In genomic region chr3:61040618-61041017, GRCh38 we compare ENCODE assay signal across 17 cellular contexts.
"Had no signal": no experiment of that assay in that cellular context is flagged by ENCODE, and none has a peak within 500 bp of the region (broad histone marks: within the 10 kb centered on the region; RNA-seq: fewer than 3 reads in every experiment).

No MANE protein-coding gene starts in this region.

- H3K9me3 ChIP-seq: testis, thyroid gland, uterus, vagina had no signal

- ATAC-seq: stimulated activated effector memory CD8-positive, alpha-beta T cell treated with anti-CD3 and anti-CD28 coated beads, Interleukin-12 subunit alpha, Interleukin-12 subunit beta, amount 100 ng/mL, for 72 hours; stimulated activated memory B cell treated with anti-CD40 and anti-IgM and Interleukin-4, amounts not matched to agents 10 μg/mL and 1 μg/mL and 100 μg/mL, for 72 hours; stimulated activated naive B cell treated with anti-CD40 and anti-IgM and Interleukin-4, amounts not matched to agents 10 μg/mL and 1 μg/mL and 100 μg/mL, for 72 hours; stimulated activated naive CD8-positive, alpha-beta T cell treated with anti-CD3 and anti-CD28 coated beads, Interleukin-15, amount 100 ng/mL, for 72 hours; stimulated activated naive CD8-positive, alpha-beta T cell treated with anti-CD3 and anti-CD28 coated beads, Interleukin-15, Interleukin-2, amounts not matched to agents 100 U/mL and 50 U/mL, for 24 hours; upper lobe of right lung had no signal

- H3K4me3 ChIP-seq: stomach, suprapubic skin, testis, thoracic aorta, thyroid gland, tibial artery, tibial nerve, transverse colon, upper lobe of left lung, upper lobe of right lung, uterus, vagina had no signal

- H3K36me3 ChIP-seq: suprapubic skin, thoracic aorta, thyroid gland, tibial artery, transverse colon, upper lobe of left lung, upper lobe of right lung, uterus, vagina had no signal

- H3K4me1 ChIP-seq: stomach, suprapubic skin, testis, thyroid gland, tibial artery, tibial nerve, transverse colon, upper lobe of left lung, upper lobe of right lung, uterus, vagina had no signal

- H3K27ac ChIP-seq: stomach, suprapubic skin, testis, thoracic aorta, thyroid gland, tibial artery, tibial nerve, transverse colon, upper lobe of left lung, upper lobe of right lung, uterus, vagina had no signal
